10 cellular contexts compared by ENCODE assay signal in genomic region chr2:196445991-196446390, GRCh38.
"Had no signal": no experiment of that assay in that cellular context is flagged by ENCODE, and none has a peak within 500 bp of the region (broad histone marks: within the 10 kb centered on the region; RNA-seq: fewer than 3 reads in every experiment).

No MANE protein-coding gene starts in this region.

- H3K4me3 ChIP-seq: GM23248, GM23338, HAP-1 had no signal

- H3K4me2 ChIP-seq: GM23338 had no signal

- DNase-seq: GM23248, GOT3, H7, H9, HCEC 1CT, HFFc6 had no signal

- H3K27ac ChIP-seq: GM23248 had no signal

- H3K36me3 ChIP-seq: HAP-1 had no signal

- H3K9ac ChIP-seq: GM23248 had no signal

- H3K27ac Mint-ChIP-seq: GM23338, H9, HFFc6 had no signal

- H3K9me3 ChIP-seq: HAP-1 had no signal

- H3K4me1 Mint-ChIP-seq: GM23338, H9 had no signal

- H3K4me1 ChIP-seq: HAP-1 had no signal

- H3K4me3 Mint-ChIP-seq: GM23338, H9, HFFc6 had no signal

- H3K9me3 Mint-ChIP-seq: GM23338, H9, HFFc6 had no signal

- FAIRE-seq: H54 had no signal

- ATAC-seq: GM23338, HCT116 had no signal

- H2AFZ ChIP-seq: GM23248, GM23338 had no signal
